ENCODE assay signal across 8 cellular contexts in genomic region chr9:132381966-132382541, GRCh38. TPM values are rescaled to one million over a fixed set of nuclear protein-coding genes. Genes with fewer than 3 reads are reported as not detected.
DNase-seq lines count a peak whose midpoint lies in the region; ATAC-seq and TF ChIP-seq lines count a peak whose summit lies in the region.

No MANE protein-coding gene starts in this region.

- no peaks in the 10 kb centered on the region for H3K27me3 Mint-ChIP-seq in activated CD8-positive, alpha-beta memory T cell treated with anti-CD3 and anti-CD28 coated beads, Interleukin-2, amount 10 ng/mL, durations not matched to agents 7 days and 5 days
- no peaks in the 10 kb centered on the region for H3K27me3 Mint-ChIP-seq in chondrocyte (ENCODE audit: low read depth)

- H2AFZ ChIP-seq in OCI-LY3 (ENCODE audit: low read depth, low read length), result no peak overlapping the region

- peak overlapping the region; percentile 0 for H3K27ac Mint-ChIP-seq in activated CD8-positive, alpha-beta memory T cell treated with anti-CD3 and anti-CD28 coated beads, Interleukin-2, amount 10 ng/mL, durations not matched to agents 7 days and 5 days
- no peak overlapping the region for H3K27ac Mint-ChIP-seq in chondrocyte (ENCODE audit: unreplicated experiment)

- TF ChIP-seq POLR2A in spleen (IDR thresholded peaks at IDR 0.05), result peak in 1 of 3 donors; percentile 31

- CTCF ChIA-PET in activated CD8-positive, alpha-beta memory T cell treated with anti-CD3 and anti-CD28 coated beads, Interleukin-2, amount 10 ng/mL, durations not matched to agents 7 days and 5 days (lab: Charles Lee), result interaction anchor here (0.5 to 1.4 kb wide), 2 partner anchors 31 to 79 kb away, joined by 3 to 4 read pairs; no protein-coding TSS in a partner anchor

- no peak for ATAC-seq in activated CD8-positive, alpha-beta memory T cell treated with anti-CD3 and anti-CD28 coated beads, Interleukin-2, amount 10 ng/mL, durations not matched to agents 7 days and 5 days
- peak; percentile 53 for ATAC-seq in HG02884 (IDR thresholded peaks at IDR 0.05; ENCODE audit: unreplicated experiment)

- H3K36me3 ChIP-seq in OCI-LY3 (replicated peaks; ENCODE audit: low read depth, low read length) (peaks cover 38% of the 10 kb centered on the region), spleen (peaks cover 0 to 97% (median 40%) of the 10 kb centered on the region in 6 donors)

- TF ChIP-seq CTCF in OCI-LY3 (IDR thresholded peaks at IDR 0.05; ENCODE audit: low read depth, low read length) (no peak), spleen (IDR thresholded peaks at IDR 0.05 in 8 of 11, conservative IDR thresholded peaks at IDR 0.05 in 3 of 11) (no peak), chondrocyte (IDR thresholded peaks at IDR 0.05) (no peak)

- H3K4me1 Mint-ChIP-seq in activated CD8-positive, alpha-beta memory T cell treated with anti-CD3 and anti-CD28 coated beads, Interleukin-2, amount 10 ng/mL, durations not matched to agents 7 days and 5 days, result peaks cover 30% of the 10 kb centered on the region
- no peaks in the 10 kb centered on the region for H3K4me1 Mint-ChIP-seq in chondrocyte (ENCODE audit: low read depth)

- peaks cover 45% of the 10 kb centered on the region for H3K36me3 Mint-ChIP-seq in activated CD8-positive, alpha-beta memory T cell treated with anti-CD3 and anti-CD28 coated beads, Interleukin-2, amount 10 ng/mL, durations not matched to agents 7 days and 5 days
- peaks cover 21% of the 10 kb centered on the region for H3K36me3 Mint-ChIP-seq in chondrocyte (ENCODE audit: low read depth)

- H4K20me1 ChIP-seq in OCI-LY3 (ENCODE audit: insufficient read depth, low read length), result no peaks in the 10 kb centered on the region

- H3K79me2 ChIP-seq in OCI-LY3 (ENCODE audit: low read length), result peaks cover 5% of the 10 kb centered on the region; the same call in 1 of the 2 replicates

- H3K9me3 ChIP-seq in OCI-LY3 (ENCODE audit: insufficient read depth, low read length), result no peaks in the 10 kb centered on the region
- no peaks in the 10 kb centered on the region for H3K9me3 ChIP-seq in spleen

- DNase-seq in activated CD8-positive, alpha-beta memory T cell treated with anti-CD3 and anti-CD28 coated beads, Interleukin-2, amount 10 ng/mL, durations not matched to agents 7 days and 5 days, result no peak
- no peak for DNase-seq in activated CD8-positive, alpha-beta memory T cell treated with anti-CD3 and anti-CD28 coated beads, Interleukin-2, amount 50 U/mL, for 48 hours
- DNase-seq in spleen (peak; percentile 77), T-helper 1 cell (no peak), islet precursor cell (no peak), chondrocyte (ENCODE audit: low spot score) (no peak)

- H3K4me1 ChIP-seq in OCI-LY3 (ENCODE audit: low read length) (peaks cover 41% of the 10 kb centered on the region), spleen (peaks cover 10 to 64% (median 34%) of the 10 kb centered on the region in 6 donors)

- H3K27ac ChIP-seq in OCI-LY3 (ENCODE audit: low read length) (peak overlapping the region; percentile 92), spleen (peak overlapping the region; percentile 44 to 90 (median 82))

- H3K27me3 ChIP-seq in OCI-LY3 (ENCODE audit: low read depth, low read length) (no peaks in the 10 kb centered on the region), spleen (replicated peaks in 1 of 7) (no peaks in the 10 kb centered on the region)

- 39 to 69% (median 54%) methylated on average over 9 of the region's 9 CpGs for WGBS in spleen, 5 donors

- no peak overlapping the region for H3K4me3 Mint-ChIP-seq in activated CD8-positive, alpha-beta memory T cell treated with anti-CD3 and anti-CD28 coated beads, Interleukin-2, amount 10 ng/mL, durations not matched to agents 7 days and 5 days
- H3K4me3 Mint-ChIP-seq in chondrocyte (ENCODE audit: unreplicated experiment), result no peak overlapping the region

- H3K4me3 ChIP-seq in OCI-LY3 (ENCODE audit: low read length), result peak overlapping the region; percentile 58
- peak overlapping the region in 1 of 8 donors; percentile 44 for H3K4me3 ChIP-seq in spleen

- intact Hi-C loops in spleen (cut with DNase I; ENCODE audit: low total_unique reads), result loop anchor here (2.0 kb wide), 1 partner anchor 57 kb away; no protein-coding TSS in a partner anchor

- H3K4me2 ChIP-seq in OCI-LY3 (ENCODE audit: low read length), result peak overlapping the region; percentile 82

- H3K9ac ChIP-seq in OCI-LY3 (ENCODE audit: low read length), result peak overlapping the region; percentile 51

- H3K9me3 Mint-ChIP-seq in activated CD8-positive, alpha-beta memory T cell treated with anti-CD3 and anti-CD28 coated beads, Interleukin-2, amount 10 ng/mL, durations not matched to agents 7 days and 5 days (ENCODE audit: low read depth), result no peaks in the 10 kb centered on the region
- no peaks in the 10 kb centered on the region for H3K9me3 Mint-ChIP-seq in chondrocyte (ENCODE audit: low read depth)

RNA-seq across cellular contexts. Expression of gene TTF1, which starts 24.6 kb away (rescaled TPM):
- 10 to 100 TPM; 29.7 to 30.0 TPM for total RNA-seq in activated CD8-positive, alpha-beta memory T cell treated with anti-CD3 and anti-CD28 coated beads, Interleukin-2, amount 10 ng/mL, durations not matched to agents 7 days and 5 days
- total RNA-seq in spleen (10 to 100 TPM; 12.1 to 18.5 (median 14.6) TPM), chondrocyte (7.1 to 10.7 TPM (median 8.9 TPM) in 3 replicates)
- polyA plus RNA-seq in spleen, result 10 to 100 TPM; 18.7 to 24.2 (median 19.0) TPM

RNA-seq across cellular contexts. Expression of gene SETX, which starts 27.3 kb away (rescaled TPM):
- 10 to 100 TPM; 58.8 to 70.5 TPM for total RNA-seq in activated CD8-positive, alpha-beta memory T cell treated with anti-CD3 and anti-CD28 coated beads, Interleukin-2, amount 10 ng/mL, durations not matched to agents 7 days and 5 days
- total RNA-seq in spleen, result 100 to 1,000 TPM in 6 of 7 donors, 10 to 100 TPM in 1; 88.0 to 154 (median 113) TPM
- 10 to 100 TPM; 27.0 to 45.3 (median 42.0) TPM for polyA plus RNA-seq in spleen
- total RNA-seq in chondrocyte, result 40.0 to 44.7 TPM (median 42.5 TPM) in 3 replicates

RNA-seq across cellular contexts. Expression of gene CFAP77, which starts 28.0 kb away (rescaled TPM):
- not detected for total RNA-seq in activated CD8-positive, alpha-beta memory T cell treated with anti-CD3 and anti-CD28 coated beads, Interleukin-2, amount 10 ng/mL, durations not matched to agents 7 days and 5 days
- total RNA-seq in spleen, result not detected
- under 1 TPM in 1 of 3 donors, not detected in 2; 0.06 TPM for polyA plus RNA-seq in spleen
- 0.47 to 0.74 TPM (median 0.63 TPM) in 3 replicates for total RNA-seq in chondrocyte
